Comparison of ENCODE assay signal across 8 cellular contexts in genomic region chr2:233084488-233084887, GRCh38. TPM values are rescaled to one million over a fixed set of nuclear protein-coding genes. Genes with fewer than 3 reads are reported as not detected.
DNase-seq lines count a peak whose midpoint lies in the region; ATAC-seq and TF ChIP-seq lines count a peak whose summit lies in the region.

No MANE protein-coding gene starts in this region.

- no peaks in the 10 kb centered on the region for H3K36me3 Mint-ChIP-seq in osteocyte (ENCODE audit: unreplicated experiment)

- no peak overlapping the region for H3K27ac Mint-ChIP-seq in osteocyte (ENCODE audit: unreplicated experiment)

- no peak for TF ChIP-seq POLR2A in lower leg skin (IDR thresholded peaks at IDR 0.05)
- TF ChIP-seq POLR2A in uterus (IDR thresholded peaks at IDR 0.05), result no peak

- no peak overlapping the region for H3K4me3 ChIP-seq in lower leg skin (ENCODE audit: low read depth, poor library complexity, severe bottlenecking)
- H3K4me3 ChIP-seq in uterus, result no peak overlapping the region

- H3K9me3 Mint-ChIP-seq in osteocyte (ENCODE audit: unreplicated experiment), result no peaks in the 10 kb centered on the region

- ATAC-seq in HG03175 (IDR thresholded peaks at IDR 0.05; ENCODE audit: unreplicated experiment), result peak; percentile 20

- intact Hi-C loops in lower leg skin (cut with DNase I; ENCODE audit: low total_unique reads), result no loop called here
- intact Hi-C loops in uterus (cut with DNase I; ENCODE audit: low total_unique reads), result no loop called here

- no peaks in the 10 kb centered on the region for H3K36me3 ChIP-seq in uterus

- H3K4me3 Mint-ChIP-seq in osteocyte (ENCODE audit: unreplicated experiment), result no peak overlapping the region

- H3K27me3 Mint-ChIP-seq in osteocyte (ENCODE audit: unreplicated experiment), result peaks cover 37% of the 10 kb centered on the region

- no peaks in the 10 kb centered on the region for H3K27me3 ChIP-seq in uterus

- DNase-seq in Ammon's horn (ENCODE audit: low spot score), result peak; percentile 73
- DNase-seq in activated effector memory CD4-positive, alpha-beta T cell treated with anti-CD3 and anti-CD28 coated beads, Interleukin-2, amount 50 U/mL, for 16 hours, result peak; percentile 78
- DNase-seq in lower leg skin (ENCODE audit: low spot score in 2 of 2), result peak; percentile 68 to 90
- peak in 1 of 2 donors; percentile 55 for DNase-seq in uterus
- DNase-seq in NCI-H526 treated with DMSO at 0.1 percent for 48 hours (lab: John Stamatoyannopoulos, UW), result no peak
- no peak for DNase-seq in osteocyte (ENCODE audit: extremely low spot score, unreplicated experiment)
- DNase-seq in HK-2 (ENCODE audit: unreplicated experiment), result no peak

- TF ChIP-seq CTCF in lower leg skin (IDR thresholded peaks at IDR 0.05) (no peak), uterus (IDR thresholded peaks at IDR 0.05) (no peak), osteocyte (IDR thresholded peaks at IDR 0.05) (no peak)

- H3K4me1 ChIP-seq in uterus, result no peaks in the 10 kb centered on the region

- 74 to 78% methylated on average over 13 of the region's 13 CpGs for WGBS in lower leg skin, 2 donors

- no peaks in the 10 kb centered on the region for H3K9me3 ChIP-seq in uterus

- H3K27ac ChIP-seq in uterus, result peak overlapping the region; percentile 52 to 67

- H3K4me1 Mint-ChIP-seq in osteocyte (ENCODE audit: unreplicated experiment), result no peaks in the 10 kb centered on the region

RNA-seq across cellular contexts. Expression of gene INPP5D, which starts 24.3 kb away (rescaled TPM):
- total RNA-seq in lower leg skin, result 10 to 100 TPM in 3 of 4 donors, 1 to 10 TPM in 1; 8.6 to 15.0 (median 13.0) TPM
- 10 to 100 TPM; 14.2 to 37.9 (median 22.3) TPM for total RNA-seq in uterus
- total RNA-seq in osteocyte, result 0.31 and 0.40 TPM in 2 replicates

RNA-seq across cellular contexts. Expression of gene NEU2, which starts 52.0 kb away (rescaled TPM):
- 10 to 100 TPM in 2 of 4 donors, 1 to 10 TPM in 2; 1.3 to 29.9 (median 14.2) TPM for total RNA-seq in lower leg skin
- total RNA-seq in uterus, result not detected
- total RNA-seq in osteocyte, result not detected in 2 replicates

Comparison
In these comparisons a context has a peak if more than half of its experiments do, and no peak if none do; other contexts are left out.
1. DNase-seq: peak in Ammon's horn (single experiment), activated effector memory CD4-positive, alpha-beta T cell treated with anti-CD3 and anti-CD28 coated beads, Interleukin-2, amount 50 U/mL, for 16 hours (single experiment) and lower leg skin (2 of 2); none in NCI-H526 treated with DMSO at 0.1 percent for 48 hours (single experiment), osteocyte (single experiment) and HK-2 (single experiment).